ENCODE assay signal across 8 cellular contexts in genomic region chr5:109921735-109922395, GRCh38.
DNase-seq lines count a peak whose midpoint lies in the region; ATAC-seq and TF ChIP-seq lines count a peak whose summit lies in the region.

No MANE protein-coding gene starts in this region.

- peaks cover 0 to 22% (median 0%) of the 10 kb centered on the region in 3 donors for H3K4me1 ChIP-seq in gastroesophageal sphincter
- no peaks in the 10 kb centered on the region for H3K4me1 ChIP-seq in prostate gland (replicated peaks)

- H3K9me3 ChIP-seq in gastroesophageal sphincter: no peaks in the 10 kb centered on the region
- no peaks in the 10 kb centered on the region for H3K9me3 ChIP-seq in prostate gland

- TF ChIP-seq CTCF in gastroesophageal sphincter (IDR thresholded peaks at IDR 0.05) (no peak), prostate gland (IDR thresholded peaks at IDR 0.05) (no peak)

- no peaks in the 10 kb centered on the region for H3K36me3 ChIP-seq in gastroesophageal sphincter
- no peaks in the 10 kb centered on the region for H3K36me3 ChIP-seq in prostate gland

- WGBS in gastroesophageal sphincter (ENCODE audit: low coverage in 1 of 2), 2 donors: 83% methylated on average over 1 of the region's 5 CpGs; no CpG with 5 or more reads in 1 of the 2 donors
- 62% methylated on average over 5 of the region's 5 CpGs for WGBS in prostate gland

- intact Hi-C loops in prostate gland (cut with DNase I): no loop called here

- H3K4me3 ChIP-seq in gastroesophageal sphincter (no peak overlapping the region), prostate gland (no peak overlapping the region)

- no peak overlapping the region for H3K27ac ChIP-seq in gastroesophageal sphincter
- H3K27ac ChIP-seq in prostate gland: no peak overlapping the region

- no peak for TF ChIP-seq EP300 in gastroesophageal sphincter (IDR thresholded peaks at IDR 0.05)

- ATAC-seq in HG02885 (IDR thresholded peaks at IDR 0.05; ENCODE audit: poor library complexity, unreplicated experiment) (peak; percentile 57), gastroesophageal sphincter (peak; percentile 43), HG02981 (IDR thresholded peaks at IDR 0.05; ENCODE audit: unreplicated experiment) (no peak), HG03139 (IDR thresholded peaks at IDR 0.05; ENCODE audit: unreplicated experiment) (no peak)

- no peaks in the 10 kb centered on the region for H3K27me3 ChIP-seq in gastroesophageal sphincter
- H3K27me3 ChIP-seq in prostate gland (replicated peaks; ENCODE audit: insufficient read depth): no peaks in the 10 kb centered on the region

- TF ChIP-seq POLR2A in gastroesophageal sphincter (IDR thresholded peaks at IDR 0.05) (no peak), prostate gland (IDR thresholded peaks at IDR 0.05) (no peak)

- DNase-seq in CD1c-positive myeloid dendritic cell (ENCODE audit: extremely low spot score) (peak; percentile 5), NCI-H1694 treated with DMSO at 0.1 percent for 48 hours (lab: John Stamatoyannopoulos, UW) (no peak), prostate gland (ENCODE audit: low spot score) (no peak)
- peak; percentile 46 for DNase-seq in activated CD4-positive, alpha-beta T cell treated with anti-CD3 and anti-CD28 coated beads for 1 hour

Comparison
In these comparisons a context has a peak if more than half of its experiments do, and no peak if none do; other contexts are left out.
1. DNase-seq: peak in CD1c-positive myeloid dendritic cell (single experiment) and activated CD4-positive, alpha-beta T cell treated with anti-CD3 and anti-CD28 coated beads for 1 hour (single experiment); none in NCI-H1694 treated with DMSO at 0.1 percent for 48 hours (single experiment) and prostate gland (single experiment).
2. ATAC-seq: peak in HG02885 (single experiment) and gastroesophageal sphincter (single experiment); none in HG02981 (single experiment) and HG03139 (single experiment).